20 cellular contexts compared by ENCODE assay signal in the genomic region with DNA sequence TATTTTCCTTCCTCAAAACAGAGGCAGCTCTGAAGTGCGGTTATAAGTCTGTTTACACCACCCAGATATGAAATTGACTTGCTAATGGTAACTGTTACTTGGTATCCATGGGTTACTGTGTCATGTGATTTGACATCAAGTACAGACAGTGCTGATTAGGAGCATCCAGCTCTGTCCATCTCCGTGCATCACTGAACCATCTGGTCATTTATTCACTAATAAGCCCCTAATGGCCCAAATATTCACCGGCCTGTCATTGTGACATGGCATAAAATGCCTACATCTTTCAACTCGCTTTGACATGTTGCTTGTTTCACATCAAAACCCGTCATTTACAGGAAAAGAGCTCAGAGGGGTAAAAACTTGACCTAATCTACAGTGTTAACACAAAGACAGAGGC.
"Had no signal": no experiment of that assay in that cellular context is flagged by ENCODE, and none has a peak within 500 bp of the region (broad histone marks: within the 10 kb centered on the region; RNA-seq: fewer than 3 reads in every experiment).

No MANE protein-coding gene starts in this region.

- H3K27me3 ChIP-seq: ascending aorta, brain microvascular endothelial cell, foreskin keratinocyte, spleen, upper lobe of left lung had no signal

- H3K4me3 ChIP-seq: ascending aorta, spleen, thoracic aorta, upper lobe of left lung had no signal

- H3K36me3 ChIP-seq: ascending aorta, brain microvascular endothelial cell, spleen, thoracic aorta, upper lobe of left lung had no signal

- H3K9me3 ChIP-seq: ascending aorta, thoracic aorta, upper lobe of left lung had no signal

- H3K27ac ChIP-seq: ascending aorta, brain microvascular endothelial cell, foreskin keratinocyte, spleen, thoracic aorta, upper lobe of left lung had no signal

- DNase-seq: activated CD4-positive, alpha-beta T cell treated with anti-CD3 and anti-CD28 coated beads for 1 hour; activated CD4-positive, alpha-beta T cell treated with anti-CD3 and anti-CD28 coated beads, Interleukin-2, amount 50 U/mL, for 1 hour; activated CD8-positive, alpha-beta T cell treated with anti-CD3 and anti-CD28 coated beads, Interleukin-2, amount 10 ng/mL, durations not matched to agents 7 days and 5 days; activated gamma-delta T cell treated with Interleukin-2 at 50 U/mL for 16 hours; activated T-cell treated with anti-CD3 and anti-CD28 coated beads, Interleukin-2, amount 50 U/mL, for 1 hour; brain microvascular endothelial cell; caudate nucleus; effector memory CD4-positive, alpha-beta T cell; foreskin keratinocyte; hippocampal formation; kidney glomerular epithelial cell; left ventricle myocardium superior; mammary epithelial cell; naive thymus-derived CD8-positive, alpha-beta T cell; spleen; stimulated activated CD4-positive, alpha-beta T cell treated with anti-CD3 and anti-CD28 coated beads, Interleukin-4, amount 100 ng/mL, for 1 hour; stimulated activated naive CD4-positive, alpha-beta T cell treated with Interleukin-2 at 50 U/mL for 16 hours; upper lobe of left lung had no signal
